In the genomic region with DNA sequence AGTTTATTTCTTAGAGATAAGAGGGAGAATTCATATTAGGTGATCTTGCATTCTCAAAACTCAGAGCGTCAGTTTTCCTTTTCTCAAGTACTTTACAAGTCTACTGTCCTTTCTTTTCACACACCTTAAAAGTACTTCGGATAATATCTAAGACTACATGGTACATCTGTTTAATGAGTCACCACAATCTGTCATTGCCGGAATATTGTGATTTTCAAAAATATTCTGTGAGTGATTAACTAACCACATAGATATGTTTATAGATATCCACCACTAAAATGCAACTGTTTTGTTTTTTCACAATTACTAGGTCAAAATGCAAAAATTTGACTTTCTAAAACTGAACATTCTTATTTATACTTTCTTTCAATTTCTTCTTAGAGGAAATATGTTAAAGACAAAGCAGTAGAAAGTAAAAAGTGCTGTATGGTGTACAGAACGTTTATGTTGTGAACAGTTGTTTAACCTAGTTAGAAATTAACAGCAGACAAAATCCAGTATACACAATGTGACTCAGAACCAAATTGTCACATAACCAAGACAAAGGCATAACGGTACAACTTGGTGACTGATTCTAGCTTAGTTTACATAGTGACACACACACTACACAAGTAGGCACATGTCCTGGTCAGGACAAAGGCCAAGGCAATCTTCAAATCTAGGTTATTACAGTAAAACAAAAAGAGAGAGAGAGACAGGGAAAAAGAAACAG, we compare ENCODE assay signal across 11 cellular contexts.
DNase-seq lines count a peak whose midpoint lies in the region; ATAC-seq, FAIRE-seq and TF ChIP-seq lines count a peak whose summit lies in the region.
"Had no signal": no experiment of that assay in that cellular context is flagged by ENCODE, and none has a peak within 500 bp of the region (broad histone marks: within the 10 kb centered on the region; RNA-seq: fewer than 3 reads in every experiment).

No MANE protein-coding gene starts in this region.

- H3K27me3 ChIP-seq in dorsolateral prefrontal cortex, result no peaks in the 10 kb centered on the region

- TF ChIP-seq CTCF in LNCaP clone FGC (IDR thresholded peaks at IDR 0.05; ENCODE audit: control insufficient read depth, extremely low read depth, insufficient read depth) (no peak), dorsolateral prefrontal cortex (IDR thresholded peaks at IDR 0.05 in 54 of 56, conservative IDR thresholded peaks at IDR 0.05 in 2 of 56; ENCODE audit: low read depth in 1 of 56, partially characterized antibody in 56 of 56) (no peak)

- DNase-seq in LNCaP clone FGC (ENCODE audit: low read depth) (peak; percentile 18), kidney glomerular epithelial cell (lab: John Stamatoyannopoulos, UW) (peak; percentile 73), HTR-8/SVneo (ENCODE audit: insufficient read length, low spot score) (no peak), dorsolateral prefrontal cortex (no peak), SIG-M5 (lab: John Stamatoyannopoulos, UW) (no peak), DMS 273 treated with DMSO at 0.1 percent for 48 hours (lab: John Stamatoyannopoulos, UW) (no peak)
- DNase-seq: activated naive CD4-positive, alpha-beta T cell treated with anti-CD3 and anti-CD28 coated beads for 36 hours; NCI-H1930 had no signal

- intact Hi-C loops in dorsolateral prefrontal cortex (cut with DNase I), result no loop called here

- FAIRE-seq in HTR-8/SVneo (lab: Jason Lieb, UNC), result no peak

- H3K27ac ChIP-seq in dorsolateral prefrontal cortex, result peak overlapping the region in 1 of 59 donors; percentile 35

- ATAC-seq in GM18861 (IDR thresholded peaks at IDR 0.05; ENCODE audit: unreplicated experiment), result peak; percentile 95
- ATAC-seq in HG02763 (IDR thresholded peaks at IDR 0.05; ENCODE audit: unreplicated experiment), result peak; percentile 85

- H3K4me3 ChIP-seq in LNCaP clone FGC (ENCODE audit: low read depth, low read length) (no peak overlapping the region), dorsolateral prefrontal cortex (no peak overlapping the region)
- H3K4me3 ChIP-seq: HAP-1 had no signal

Comparison
In these comparisons a context has a peak if more than half of its experiments do, and no peak if none do; other contexts are left out.
1. DNase-seq: peak in LNCaP clone FGC (single experiment) and kidney glomerular epithelial cell (single experiment); none in HTR-8/SVneo (single experiment), dorsolateral prefrontal cortex (0 of 10), SIG-M5 (single experiment) and DMS 273 treated with DMSO at 0.1 percent for 48 hours (single experiment).